Comparison of ENCODE assay signal across 18 cellular contexts in genomic region chr2:112000399-112001135, GRCh38. TPM values are rescaled to one million over a fixed set of nuclear protein-coding genes. Genes with fewer than 3 reads are reported as not detected.
DNase-seq lines count a peak whose midpoint lies in the region; ATAC-seq and TF ChIP-seq lines count a peak whose summit lies in the region.
"Had no signal": no experiment of that assay in that cellular context is flagged by ENCODE, and none has a peak within 500 bp of the region (broad histone marks: within the 10 kb centered on the region; RNA-seq: fewer than 3 reads in every experiment).

No MANE protein-coding gene starts in this region.

- no peak for TF ChIP-seq EP300 in transverse colon (IDR thresholded peaks at IDR 0.05; ENCODE audit: low read depth)

- H3K4me3 ChIP-seq in spleen (no peak overlapping the region), transverse colon (no peak overlapping the region)
- H3K4me3 ChIP-seq: Peyer's patch had no signal

- no peaks in the 10 kb centered on the region for H3K27me3 ChIP-seq in spleen (replicated peaks in 1 of 7)
- H3K27me3 ChIP-seq in transverse colon: no peaks in the 10 kb centered on the region
- H3K27me3 ChIP-seq: Peyer's patch had no signal

- intact Hi-C loops in CD14-positive monocyte (cut with micrococcal nuclease) (no loop called here), spleen (cut with DNase I; ENCODE audit: low total_unique reads) (no loop called here), transverse colon (cut with DNase I; ENCODE audit: low total_unique reads) (no loop called here)

- in situ Hi-C loops in transverse colon (cut with MboI; ENCODE audit: low pct_ligation_motif_present in 1 of 4, low pct_unique_long_range_greater_than_20kb in 1 of 4, low sequenced_read_pairs in 3 of 4): no loop called here

- H3K27me3 Mint-ChIP-seq in CD14-positive monocyte (ENCODE audit: low read depth in 3 of 3): peaks cover 1 to 2% (median 2%) of the 10 kb centered on the region in 3 donors

- H3K4me1 Mint-ChIP-seq in CD14-positive monocyte: peaks cover 53% of the 10 kb centered on the region

- TF ChIP-seq CTCF in CD14-positive monocyte (IDR thresholded peaks at IDR 0.05): no peak
- no peak for TF ChIP-seq CTCF in spleen (IDR thresholded peaks at IDR 0.05 in 8 of 11, conservative IDR thresholded peaks at IDR 0.05 in 3 of 11)
- no peak for TF ChIP-seq CTCF in transverse colon (IDR thresholded peaks at IDR 0.05)

- TF ChIP-seq POLR2A in spleen (IDR thresholded peaks at IDR 0.05): no peak
- TF ChIP-seq POLR2A in transverse colon (IDR thresholded peaks at IDR 0.05): no peak

- peak overlapping the region; percentile 83 to 94 (median 89) for H3K27ac Mint-ChIP-seq in CD14-positive monocyte
- H3K27ac Mint-ChIP-seq: T-helper 1 cell treated with Interleukin-12 subunit alpha and Interleukin-12 subunit beta and Interleukin-4 antibody, amounts not matched to agents 30 μg/mL and 1 μg/mL, for 36 hours had no signal

- H3K27ac ChIP-seq in spleen: peak overlapping the region in 7 of 8 donors; percentile 12 to 72 (median 65)
- peak overlapping the region in 1 of 4 donors; percentile 6 for H3K27ac ChIP-seq in transverse colon
- H3K27ac ChIP-seq: C4-2B, Peyer's patch had no signal

- H3K4me3 Mint-ChIP-seq in CD14-positive monocyte: peak overlapping the region in 1 of 2 donors; percentile 71
- H3K4me3 Mint-ChIP-seq: T-helper 1 cell treated with Interleukin-12 subunit alpha and Interleukin-12 subunit beta and Interleukin-4 antibody, amounts not matched to agents 30 μg/mL and 1 μg/mL, for 36 hours had no signal

- peaks cover 0 to 56% (median 0%) of the 10 kb centered on the region in 6 donors for H3K36me3 ChIP-seq in spleen
- no peaks in the 10 kb centered on the region for H3K36me3 ChIP-seq in transverse colon

- peaks cover 12% of the 10 kb centered on the region in 2 donors for H3K36me3 Mint-ChIP-seq in CD14-positive monocyte

- H3K4me1 ChIP-seq in spleen (peaks cover 4 to 53% (median 33%) of the 10 kb centered on the region in 6 donors), transverse colon (peaks cover 0 to 5% (median 2%) of the 10 kb centered on the region in 4 donors)

- DNase-seq in CD14-positive monocyte (ENCODE audit: low spot score) (no peak), RPMI8226 (peak; percentile 50), spleen (no peak), 8988T (no peak), transverse colon (no peak), NCI-H1092 (lab: John Stamatoyannopoulos, UW) (no peak)
- DNase-seq: DMS53, NCI-H1105, NCI-H187, NCI-H2171 treated with DMSO at 0.1 percent for 48 hours, NCI-H774, Peyer's patch, SHP77 had no signal

- H3K9me3 ChIP-seq in spleen: no peaks in the 10 kb centered on the region
- no peaks in the 10 kb centered on the region for H3K9me3 ChIP-seq in transverse colon
- H3K9me3 ChIP-seq: Peyer's patch had no signal

- 79 to 87% (median 83%) methylated on average over 5 of the region's 5 CpGs for WGBS in spleen, 5 donors
- WGBS in transverse colon (ENCODE audit: low coverage in 1 of 2), 2 donors: 80 to 83% methylated on average over 5 of the region's 5 CpGs

- H3K9me3 Mint-ChIP-seq in CD14-positive monocyte: no peaks in the 10 kb centered on the region

- peak; percentile 11 for ATAC-seq in HG03103 (IDR thresholded peaks at IDR 0.05; ENCODE audit: low read depth, unreplicated experiment)
- ATAC-seq in HG02678 (IDR thresholded peaks at IDR 0.05; ENCODE audit: unreplicated experiment): no peak
- ATAC-seq: SK-N-SH treated with all-trans-retinoic acid at 6 μM for 48 hours had no signal

RNA-seq across cellular contexts. Expression of gene TMEM87B, which starts 54.5 kb away (rescaled TPM):
- 10 to 100 TPM in 1 of 2 donors, 1 to 10 TPM in 1; 9.1 to 11.4 TPM for polyA plus RNA-seq in CD14-positive monocyte
- 10 to 100 TPM; 30.6 to 39.9 (median 35.4) TPM for total RNA-seq in spleen
- 10 to 100 TPM; 10.4 to 10.9 (median 10.8) TPM for polyA plus RNA-seq in spleen
- total RNA-seq in transverse colon: 10 to 100 TPM; 21.9 to 74.5 (median 60.7) TPM
